In the genomic region with DNA sequence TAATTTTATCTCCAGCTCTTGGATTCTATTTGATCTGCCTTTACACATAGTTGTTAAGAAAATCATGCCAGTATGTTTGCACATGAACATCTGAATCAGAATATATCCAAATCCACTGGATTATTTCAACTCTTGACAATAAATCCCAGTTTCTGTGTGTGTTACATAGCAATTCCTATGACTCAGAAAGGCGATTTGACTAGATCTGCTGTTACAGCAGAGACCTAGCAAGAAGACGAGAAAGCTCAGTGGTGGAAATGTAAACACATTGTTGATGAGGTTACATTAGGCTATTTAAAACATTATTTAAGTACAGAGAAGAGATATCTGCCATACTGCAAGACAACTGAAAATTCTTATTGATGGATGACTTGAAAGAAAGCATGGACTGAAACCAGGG, we compare ENCODE assay signal across 22 cellular contexts.
DNase-seq lines count a peak whose midpoint lies in the region; ATAC-seq and TF ChIP-seq lines count a peak whose summit lies in the region.
"Had no signal": no experiment of that assay in that cellular context is flagged by ENCODE, and none has a peak within 500 bp of the region (broad histone marks: within the 10 kb centered on the region; RNA-seq: fewer than 3 reads in every experiment).

No MANE protein-coding gene starts in this region.

- H4K91ac ChIP-seq in IMR-90 (ENCODE audit: insufficient read depth, low read depth, low read length), result no peak overlapping the region

- no peak for TF ChIP-seq RAD21 in IMR-90 (IDR thresholded peaks at IDR 0.05; ENCODE audit: low read length)

- H4K5ac ChIP-seq in IMR-90 (ENCODE audit: low read depth, low read length), result no peak overlapping the region

- H3K9me3 ChIP-seq in IMR-90 (ENCODE audit: control insufficient read depth, insufficient read depth, low read length), result no peaks in the 10 kb centered on the region
- H3K9me3 ChIP-seq in mesodermal cell (ENCODE audit: control insufficient read depth, low read length), result no peaks in the 10 kb centered on the region
- H3K9me3 ChIP-seq: SK-N-SH had no signal

- no peak overlapping the region for H4K8ac ChIP-seq in IMR-90 (ENCODE audit: low read depth in 2 of 2, low read length in 2 of 2)

- H3K9ac ChIP-seq in IMR-90 (ENCODE audit: low read depth, low read length), result no peak overlapping the region
- H3K9ac ChIP-seq: SK-N-SH had no signal

- dilution Hi-C loops in IMR-90 (cut with HindIII; ENCODE audit: low sequenced_read_pairs, unreplicated experiment), result no loop called here

- H2AK5ac ChIP-seq in IMR-90 (ENCODE audit: low read depth, low read length), result no peak overlapping the region

- H2BK5ac ChIP-seq in IMR-90 (ENCODE audit: low read depth, low read length, poor library complexity, severe bottlenecking), result peak overlapping the region; percentile 12

- H3K18ac ChIP-seq in IMR-90 (ENCODE audit: low read depth, low read length), result no peak overlapping the region

- TF ChIP-seq CTCF in AG10803 (conservative IDR thresholded peaks at IDR 0.05; ENCODE audit: low read length) (no peak), IMR-90 (conservative IDR thresholded peaks at IDR 0.05; ENCODE audit: low read depth, low read length) (no peak), fibroblast of mammary gland (conservative IDR thresholded peaks at IDR 0.05; ENCODE audit: control insufficient read depth, insufficient read depth, low read depth, low read length) (no peak)

- H3K9me1 ChIP-seq in IMR-90 (ENCODE audit: insufficient read depth, low read length), result peaks cover 2% of the 10 kb centered on the region; the same call in 1 of the 2 replicates

- no CpG with 5 or more reads among the region's 2 CpGs for WGBS in IMR-90 (ENCODE audit: extremely low coverage in 2 of 2, insufficient read length in 1 of 2), 2 experiments
- WGBS in mesodermal cell (ENCODE audit: insufficient coverage in 2 of 2), 2 experiments, result 80% methylated on average over 1 of the region's 2 CpGs; no CpG with 5 or more reads in 1 of the 2 experiments

- no peak overlapping the region for H2AK9ac ChIP-seq in IMR-90 (replicated peaks; ENCODE audit: low read depth, low read length, poor library complexity)

- POLR2A ChIA-PET in IMR-90 (lab: Charles Lee; ENCODE audit: unreplicated experiment), result no interaction called here

- 0 out of 2 replicates have a peak overlapping the region, but pooled peaks have one; percentile 6 for H2BK120ac ChIP-seq in IMR-90 (ENCODE audit: low read depth, low read length)

- H2BK20ac ChIP-seq in IMR-90 (ENCODE audit: low read depth, low read length), result no peak overlapping the region

- H3K4ac ChIP-seq in IMR-90 (ENCODE audit: low read depth, low read length), result no peak overlapping the region

- 0 out of 2 replicates have a peak overlapping the region, but pooled peaks have one; percentile 26 for H3K4me2 ChIP-seq in IMR-90 (ENCODE audit: low read depth, low read length)
- H3K4me2 ChIP-seq: SK-N-SH had no signal

- peaks cover 14% of the 10 kb centered on the region for H3K4me1 ChIP-seq in IMR-90 (ENCODE audit: control insufficient read depth, insufficient read depth, low read length)
- H3K4me1 ChIP-seq in mesodermal cell (ENCODE audit: control insufficient read depth, insufficient read depth, low read length, poor library complexity, severe bottlenecking), result peaks cover 35% of the 10 kb centered on the region

- H2BK15ac ChIP-seq in IMR-90 (ENCODE audit: low read depth, low read length), result no peak overlapping the region

- H3K79me1 ChIP-seq in IMR-90 (ENCODE audit: low read depth in 1 of 2, low read length in 2 of 2), result no peaks in the 10 kb centered on the region

- peak; percentile 26 for DNase-seq in AG10803 (ENCODE audit: low read depth)
- peak; percentile 86 for DNase-seq in IMR-90
- peak; percentile 7 for DNase-seq in fibroblast of mammary gland (ENCODE audit: low read depth)
- no peak for DNase-seq in stimulated activated CD4-positive, alpha-beta T cell treated with anti-CD3 and anti-CD28 coated beads, Interleukin-12 subunit alpha, Interleukin-12 subunit beta, amount 100 ng/mL, for 4 hours
- no peak for DNase-seq in AG08396 (ENCODE audit: low spot score)
- no peak for DNase-seq in AG20443 (ENCODE audit: low spot score)
- DNase-seq: CD4-positive, CD25-positive, alpha-beta regulatory T cell; KBM-7; MM.1S; NCI-H1048; NCI-H146; NCI-H2029; NCI-H226; NCI-H510A treated with DMSO at 0.1 percent for 48 hours; NCI-H774; NK-92 treated with Interleukin-12 subunit alpha and Interleukin-12 subunit beta, amount 100 ng/mL, for 24 hours; SIG-M5; SK-N-SH had no signal

- H3K4me3 ChIP-seq in AG10803 (ENCODE audit: low read length), result no peak overlapping the region
- no peak overlapping the region for H3K4me3 ChIP-seq in IMR-90 (ENCODE audit: insufficient read depth, low read depth, low read length)
- no peak overlapping the region for H3K4me3 ChIP-seq in fibroblast of mammary gland (ENCODE audit: control insufficient read depth, low read depth, low read length)
- no peak overlapping the region for H3K4me3 ChIP-seq in mesodermal cell (ENCODE audit: extremely low read depth, insufficient read depth, low read length, poor library complexity, severe bottlenecking)

- no TSS peak for BruUV-seq in IMR-90 (replicated peaks; lab: Mats Ljungman, UMichigan)

- in situ Hi-C loops in IMR-90 (cut with MboI; ENCODE audit: low sequenced_read_pairs), result no loop called here

- 0 out of 2 replicates have a peak overlapping the region, but pooled peaks have one; percentile 2 for H3K14ac ChIP-seq in IMR-90 (replicated peaks; ENCODE audit: low read depth, low read length)

- H3K36me3 ChIP-seq in IMR-90 (ENCODE audit: control insufficient read depth, insufficient read depth, low read length) (no peaks in the 10 kb centered on the region), mesodermal cell (ENCODE audit: control insufficient read depth, insufficient read depth, low read length) (no peaks in the 10 kb centered on the region)

- no peaks in the 10 kb centered on the region for H4K20me1 ChIP-seq in IMR-90 (ENCODE audit: insufficient read depth, low read length)

- intact Hi-C loops in IMR-90 (cut with micrococcal nuclease), result loop anchor here (5.0 kb wide), 1 partner anchor 82 kb away; no protein-coding TSS in a partner anchor

- H3K56ac ChIP-seq in IMR-90 (ENCODE audit: extremely low read depth, insufficient read depth, low read length), result no peak overlapping the region

- ATAC-seq in IMR-90 (ENCODE audit: low read depth), result peak; percentile 79
- ATAC-seq: HepG2, Panc1 had no signal

- H3K27ac ChIP-seq in IMR-90 (ENCODE audit: insufficient read depth, low read length) (no peak overlapping the region), mesodermal cell (ENCODE audit: low read depth, low read length, severe bottlenecking) (peak overlapping the region; percentile 38)
- H3K27ac ChIP-seq: HL-60 had no signal

- H3K27me3 ChIP-seq in IMR-90 (ENCODE audit: control insufficient read depth, insufficient read depth, low read length), result no peaks in the 10 kb centered on the region

- no peak overlapping the region for H3K23ac ChIP-seq in IMR-90 (ENCODE audit: low read depth, low read length)

- TF ChIP-seq POLR2A in IMR-90 (IDR thresholded peaks at IDR 0.05; ENCODE audit: low read depth, low read length), result no peak

- H2AFZ ChIP-seq in IMR-90 (replicated peaks; ENCODE audit: low read length, poor library complexity), result no peak overlapping the region

- CTCF ChIA-PET in IMR-90 (lab: Yijun Ruan, JAX), result no interaction called here

TF ChIP-seq in IMR-90, 13 proteins besides CTCF, POLR2A, EP300 and RAD21:
- TF ChIP-seq RFX5 (IDR thresholded peaks at IDR 0.05; ENCODE audit: low read depth, low read length) (peak; percentile 59; the same call in 1 of the 2 replicates), FOS (IDR thresholded peaks at IDR 0.05; ENCODE audit: low read depth, low read length) (peak; percentile 58; the same call in 1 of the 2 replicates), NFE2L2 (IDR thresholded peaks at IDR 0.05; ENCODE audit: low read depth, low read length) (no peak), MAFK (IDR thresholded peaks at IDR 0.05; ENCODE audit: low read depth, low read length) (peak; percentile 36; the same call in 1 of the 2 replicates), CEBPB (IDR thresholded peaks at IDR 0.05; ENCODE audit: low read depth, low read length) (peak; percentile 52)

Comparison
In these comparisons a context has a peak if more than half of its experiments do, and no peak if none do; other contexts are left out.
1. DNase-seq: peak in AG10803 (single experiment), IMR-90 (single experiment) and fibroblast of mammary gland (single experiment); none in stimulated activated CD4-positive, alpha-beta T cell treated with anti-CD3 and anti-CD28 coated beads, Interleukin-12 subunit alpha, Interleukin-12 subunit beta, amount 100 ng/mL, for 4 hours (single experiment), AG08396 (single experiment) and AG20443 (single experiment).